ENCODE assay signal across 23 cellular contexts in genomic region chr6:3627501-3627900, GRCh38.
DNase-seq lines count a peak whose midpoint lies in the region; ATAC-seq and TF ChIP-seq lines count a peak whose summit lies in the region.
"Had no signal": no experiment of that assay in that cellular context is flagged by ENCODE, and none has a peak within 500 bp of the region (broad histone marks: within the 10 kb centered on the region; RNA-seq: fewer than 3 reads in every experiment).

No MANE protein-coding gene starts in this region.

- DNase-seq in DMS79 treated with DMSO at 0.1 percent for 48 hours (lab: John Stamatoyannopoulos, UW), result peak; percentile 9
- peak; percentile 91 for DNase-seq in NCI-H146 (lab: John Stamatoyannopoulos, UW)
- DNase-seq in NCI-H748 treated with DMSO at 0.1 percent for 48 hours (lab: John Stamatoyannopoulos, UW), result peak; percentile 96
- DNase-seq in neural crest cell (ENCODE audit: low read depth, low spot score), result no peak
- no peak for DNase-seq in NCI-H2171 treated with DMSO at 0.1 percent for 48 hours (lab: John Stamatoyannopoulos, UW)
- no peak for DNase-seq in AG08395 (ENCODE audit: low spot score)
- no peak for DNase-seq in COLO829 (ENCODE audit: low spot score)
- DNase-seq: activated CD4-positive, alpha-beta memory T cell treated with anti-CD3 and anti-CD28 coated beads, Interleukin-2, amount 10 ng/mL, durations not matched to agents 7 days and 5 days; colonic mucosa; effector CD8-positive, alpha-beta T cell; hippocampal formation; mucosa of descending colon; NCI-H1092 treated with DMSO at 0.1 percent for 48 hours; NCI-H524 treated with DMSO at 0.1 percent for 48 hours; Peyer's patch; SW 1271 had no signal

- H3K9me3 Mint-ChIP-seq in neural crest cell, result peaks cover 2% of the 10 kb centered on the region
- H3K9me3 Mint-ChIP-seq: activated CD4-positive, alpha-beta memory T cell treated with anti-CD3 and anti-CD28 coated beads, Interleukin-2, amount 10 ng/mL, durations not matched to agents 7 days and 5 days; activated naive CD4-positive, alpha-beta T cell treated with anti-CD3 and anti-CD28 coated beads, Interleukin-2, amount 50 U/mL, for 24 hours; activated T-helper 17 cell treated with anti-CD3 and anti-CD28 coated beads, Interleukin-2, amount 50 U/mL, for 72 hours; GM23338; IgD-negative memory B cell; natural killer cell treated with Interleukin-12 subunit alpha and Interleukin-12 subunit beta and Interleukin-15 and Interleukin-18, amount 100 ng/mL, for 72 hours; stimulated activated effector memory CD8-positive, alpha-beta T cell treated with anti-CD3 and anti-CD28 coated beads, Interleukin-12 subunit alpha, Interleukin-12 subunit beta, amount 100 ng/mL, for 72 hours had no signal

- peaks cover 62% of the 10 kb centered on the region for H3K4me1 Mint-ChIP-seq in neural crest cell
- H3K4me1 Mint-ChIP-seq: activated T-helper 17 cell treated with anti-CD3 and anti-CD28 coated beads, Interleukin-2, amount 50 U/mL, for 72 hours had no signal

- H3K36me3 Mint-ChIP-seq in neural crest cell (ENCODE audit: low read depth), result no peaks in the 10 kb centered on the region
- H3K36me3 Mint-ChIP-seq: activated naive CD4-positive, alpha-beta T cell treated with anti-CD3 and anti-CD28 coated beads, Interleukin-2, amount 50 U/mL, for 24 hours; IgD-negative memory B cell; natural killer cell treated with Interleukin-12 subunit alpha and Interleukin-12 subunit beta and Interleukin-15 and Interleukin-18, amount 100 ng/mL, for 72 hours; stimulated activated effector memory CD8-positive, alpha-beta T cell treated with anti-CD3 and anti-CD28 coated beads, Interleukin-12 subunit alpha, Interleukin-12 subunit beta, amount 100 ng/mL, for 72 hours had no signal

- H3K4me3 Mint-ChIP-seq in neural crest cell, result peak overlapping the region; percentile 5
- H3K4me3 Mint-ChIP-seq: activated CD4-positive, alpha-beta memory T cell treated with anti-CD3 and anti-CD28 coated beads, Interleukin-2, amount 10 ng/mL, durations not matched to agents 7 days and 5 days; activated naive CD4-positive, alpha-beta T cell treated with anti-CD3 and anti-CD28 coated beads, Interleukin-2, amount 50 U/mL, for 24 hours; activated T-helper 17 cell treated with anti-CD3 and anti-CD28 coated beads, Interleukin-2, amount 50 U/mL, for 72 hours; GM23338; IgD-negative memory B cell; natural killer cell treated with Interleukin-12 subunit alpha and Interleukin-12 subunit beta and Interleukin-15 and Interleukin-18, amount 100 ng/mL, for 72 hours; stimulated activated effector memory CD8-positive, alpha-beta T cell treated with anti-CD3 and anti-CD28 coated beads, Interleukin-12 subunit alpha, Interleukin-12 subunit beta, amount 100 ng/mL, for 72 hours had no signal

- no peak for ATAC-seq in GM21717 (IDR thresholded peaks at IDR 0.05; ENCODE audit: unreplicated experiment)
- ATAC-seq: activated T-helper 17 cell treated with anti-CD3 and anti-CD28 coated beads, Interleukin-2, amount 50 U/mL, for 72 hours; GM23338; mucosa of descending colon; natural killer cell treated with Interleukin-12 subunit alpha and Interleukin-12 subunit beta and Interleukin-15 and Interleukin-18, amount 100 ng/mL, for 72 hours; stimulated activated effector memory CD8-positive, alpha-beta T cell treated with anti-CD3 and anti-CD28 coated beads, Interleukin-12 subunit alpha, Interleukin-12 subunit beta, amount 100 ng/mL, for 72 hours had no signal

- H3K27me3 Mint-ChIP-seq in neural crest cell (ENCODE audit: low read depth), result no peaks in the 10 kb centered on the region

- no peak overlapping the region for H3K27ac Mint-ChIP-seq in neural crest cell (ENCODE audit: unreplicated experiment)
- H3K27ac Mint-ChIP-seq: activated CD4-positive, alpha-beta memory T cell treated with anti-CD3 and anti-CD28 coated beads, Interleukin-2, amount 10 ng/mL, durations not matched to agents 7 days and 5 days; activated naive CD4-positive, alpha-beta T cell treated with anti-CD3 and anti-CD28 coated beads, Interleukin-2, amount 50 U/mL, for 24 hours; activated T-helper 17 cell treated with anti-CD3 and anti-CD28 coated beads, Interleukin-2, amount 50 U/mL, for 72 hours; GM23338; IgD-negative memory B cell; natural killer cell treated with Interleukin-12 subunit alpha and Interleukin-12 subunit beta and Interleukin-15 and Interleukin-18, amount 100 ng/mL, for 72 hours; stimulated activated effector memory CD8-positive, alpha-beta T cell treated with anti-CD3 and anti-CD28 coated beads, Interleukin-12 subunit alpha, Interleukin-12 subunit beta, amount 100 ng/mL, for 72 hours had no signal

- TF ChIP-seq CTCF in neural crest cell (conservative IDR thresholded peaks at IDR 0.05), result no peak

Comparison
In these comparisons a context has a peak if more than half of its experiments do, and no peak if none do; other contexts are left out.
1. DNase-seq: peak in DMS79 treated with DMSO at 0.1 percent for 48 hours (single experiment), NCI-H146 (single experiment) and NCI-H748 treated with DMSO at 0.1 percent for 48 hours (single experiment); none in neural crest cell (single experiment), NCI-H2171 treated with DMSO at 0.1 percent for 48 hours (single experiment), AG08395 (single experiment) and COLO829 (single experiment).